14 cellular contexts compared by ENCODE assay signal in the genomic region with DNA sequence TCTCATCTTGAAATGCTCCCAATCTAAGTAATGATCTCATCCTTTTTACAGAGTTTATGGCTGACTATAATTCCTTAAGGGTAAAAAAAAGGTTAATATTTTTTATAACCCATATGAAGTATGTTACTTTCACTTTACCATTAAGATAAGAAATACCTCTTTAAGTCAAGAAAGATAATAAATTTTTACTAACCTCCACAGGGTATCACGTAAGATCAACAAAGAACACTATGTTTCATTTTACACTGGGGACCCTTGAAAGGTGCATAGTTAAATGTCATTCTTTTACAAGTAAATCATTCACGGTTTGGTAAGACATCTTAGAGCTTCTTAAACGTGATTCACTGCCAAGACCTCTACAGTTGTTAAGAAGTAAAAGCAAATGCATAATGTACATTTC.
A peak's percentile ranks its signal among the peaks of the same experiment; 100 is the strongest.
DNase-seq lines count a peak whose midpoint lies in the region; FAIRE-seq and TF ChIP-seq lines count a peak whose summit lies in the region.
"Had no signal": no experiment of that assay in that cellular context is flagged by ENCODE, and none has a peak within 500 bp of the region (broad histone marks: within the 10 kb centered on the region; RNA-seq: fewer than 3 reads in every experiment).

No MANE protein-coding gene starts in this region.

- intact Hi-C loops in ovary (cut with DNase I) (no loop called here), adrenal gland (cut with DNase I) (no loop called here)

- no peaks in the 10 kb centered on the region for H3K9me3 ChIP-seq in SK-N-MC (ENCODE audit: low read depth, low read length)
- H3K9me3 ChIP-seq in ovary: no peaks in the 10 kb centered on the region
- peaks cover 0 to 7% (median 0%) of the 10 kb centered on the region in 3 donors for H3K9me3 ChIP-seq in adrenal gland (replicated peaks in 1 of 3)

- TF ChIP-seq EP300 in ovary (IDR thresholded peaks at IDR 0.05): no peak

- WGBS in ovary, 3 donors: 24 to 26% (median 26%) methylated on average over 3 of the region's 3 CpGs
- 30 to 40% (median 35%) methylated on average over 3 of the region's 3 CpGs for whole genome bisulfite sequencing in adrenal gland, 4 donors

- TF ChIP-seq POLR2A in ovary (IDR thresholded peaks at IDR 0.05) (no peak), adrenal gland (IDR thresholded peaks at IDR 0.05) (no peak)

- peak; percentile 31 for DNase-seq in HTR-8/SVneo (ENCODE audit: insufficient read length, low spot score)
- no peak for DNase-seq in SK-N-MC (ENCODE audit: low read depth, low spot score)
- peak; percentile 10 for DNase-seq in kidney epithelial cell (ENCODE audit: low read depth)
- no peak for DNase-seq in GM20000 (ENCODE audit: low spot score)
- DNase-seq in iPS-NIHi11 (ENCODE audit: low spot score): no peak
- no peak for DNase-seq in ovary
- DNase-seq in adrenal gland: no peak
- DNase-seq: C1 segment of cervical spinal cord, MV-4-11, NCI-H1417 treated with DMSO at 0.1 percent for 48 hours, NCI-H2081, NCI-H510A treated with DMSO at 0.1 percent for 48 hours had no signal

- H3K27me3 ChIP-seq in kidney epithelial cell (ENCODE audit: control insufficient read depth, insufficient read depth, low read length) (no peaks in the 10 kb centered on the region), ovary (no peaks in the 10 kb centered on the region), adrenal gland (no peaks in the 10 kb centered on the region)

- H3K9ac ChIP-seq in SK-N-MC (ENCODE audit: insufficient read length): no peak overlapping the region

- H3K4me1 ChIP-seq in ovary (ENCODE audit: insufficient read depth) (no peaks in the 10 kb centered on the region), adrenal gland (replicated peaks in 1 of 2) (no peaks in the 10 kb centered on the region)

- no peak for TF ChIP-seq CTCF in kidney epithelial cell (IDR thresholded peaks at IDR 0.05; ENCODE audit: insufficient read depth, low read length, poor library complexity, severe bottlenecking)
- no peak for TF ChIP-seq CTCF in GM20000 (IDR thresholded peaks at IDR 0.05; ENCODE audit: extremely low read depth, missing control alignments)
- TF ChIP-seq CTCF in ovary (IDR thresholded peaks at IDR 0.05): no peak
- no peak for TF ChIP-seq CTCF in adrenal gland (IDR thresholded peaks at IDR 0.05)

- no peak for FAIRE-seq in HTR-8/SVneo (lab: Jason Lieb, UNC)
- FAIRE-seq: H1 had no signal

- H3K27ac ChIP-seq in SK-N-MC: no peak overlapping the region
- H3K27ac ChIP-seq in ovary: no peak overlapping the region
- no peak overlapping the region for H3K27ac ChIP-seq in adrenal gland
- H3K27ac ChIP-seq: RWPE1 had no signal

- H3K36me3 ChIP-seq in SK-N-MC (ENCODE audit: insufficient read depth, low read length): no peaks in the 10 kb centered on the region
- no peaks in the 10 kb centered on the region for H3K36me3 ChIP-seq in kidney epithelial cell (ENCODE audit: control insufficient read depth, insufficient read depth, low read length)
- H3K36me3 ChIP-seq in ovary: no peaks in the 10 kb centered on the region
- no peaks in the 10 kb centered on the region for H3K36me3 ChIP-seq in adrenal gland (replicated peaks in 1 of 2)

- peak overlapping the region; percentile 39; the same call in 1 of the 2 replicates for H3K4me3 ChIP-seq in SK-N-MC
- no peak overlapping the region for H3K4me3 ChIP-seq in kidney epithelial cell (ENCODE audit: low read depth, low read length)
- no peak overlapping the region for H3K4me3 ChIP-seq in ovary
- no peak overlapping the region for H3K4me3 ChIP-seq in adrenal gland

Comparison
In these comparisons a context has a peak if more than half of its experiments do, and no peak if none do; other contexts are left out.
1. DNase-seq: peak in HTR-8/SVneo (single experiment) and kidney epithelial cell (single experiment); none in SK-N-MC (single experiment), GM20000 (single experiment), iPS-NIHi11 (single experiment), ovary (0 of 5) and adrenal gland (0 of 7).